2 cellular contexts compared by ENCODE assay signal in the genomic region with DNA sequence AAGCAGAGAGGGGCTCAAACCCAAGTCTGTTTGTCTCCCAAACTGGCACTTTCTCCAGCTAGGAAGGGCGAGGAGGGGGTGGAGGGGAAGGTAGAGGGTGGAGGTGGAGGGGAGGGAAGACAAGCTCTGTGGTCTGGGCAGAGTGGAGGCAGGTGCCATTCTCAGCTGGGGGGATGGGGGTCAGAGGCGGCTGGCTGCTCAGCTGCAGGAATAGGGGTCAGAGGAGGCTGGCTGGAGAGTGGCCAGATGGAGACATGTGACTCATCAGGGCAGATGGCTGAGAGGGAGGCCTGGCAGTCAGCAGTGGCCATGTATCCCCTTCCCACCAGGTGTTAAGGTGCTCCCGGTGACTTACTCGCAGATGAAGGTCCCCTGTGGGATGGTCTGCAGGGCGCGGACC.
TF ChIP-seq lines count a peak whose summit lies in the region.

No MANE protein-coding gene starts in this region.

TF ChIP-seq in HEK293, 187 proteins besides CTCF, POLR2A, EP300 and RAD21 (continues in another document):
- TF ChIP-seq ZBTB8A (tag by site-specific recombination; IDR thresholded peaks at IDR 0.05) (no peak), ZNF2 (tag by site-specific recombination; IDR thresholded peaks at IDR 0.05) (no peak), ZNF121 (tag by site-specific recombination; IDR thresholded peaks at IDR 0.05) (no peak), PRDM2 (tag by site-specific recombination; IDR thresholded peaks at IDR 0.05; ENCODE audit: borderline replicate concordance) (no peak), EGR2 (tag by site-specific recombination; IDR thresholded peaks at IDR 0.05; ENCODE audit: low read depth) (peak; percentile 40; the same call in 1 of the 2 replicates), ZBTB11 (tag by site-specific recombination; conservative IDR thresholded peaks at IDR 0.05; ENCODE audit: low read depth) (no peak), SP2 (tag by site-specific recombination; IDR thresholded peaks at IDR 0.05) (no peak), ZBTB48 (tag by site-specific recombination; IDR thresholded peaks at IDR 0.05) (no peak), ZNF416 (tag by site-specific recombination; IDR thresholded peaks at IDR 0.05) (no peak), ZNF701 (tag by site-specific recombination; IDR thresholded peaks at IDR 0.05) (no peak)
- TF ChIP-seq, protein P1, sequence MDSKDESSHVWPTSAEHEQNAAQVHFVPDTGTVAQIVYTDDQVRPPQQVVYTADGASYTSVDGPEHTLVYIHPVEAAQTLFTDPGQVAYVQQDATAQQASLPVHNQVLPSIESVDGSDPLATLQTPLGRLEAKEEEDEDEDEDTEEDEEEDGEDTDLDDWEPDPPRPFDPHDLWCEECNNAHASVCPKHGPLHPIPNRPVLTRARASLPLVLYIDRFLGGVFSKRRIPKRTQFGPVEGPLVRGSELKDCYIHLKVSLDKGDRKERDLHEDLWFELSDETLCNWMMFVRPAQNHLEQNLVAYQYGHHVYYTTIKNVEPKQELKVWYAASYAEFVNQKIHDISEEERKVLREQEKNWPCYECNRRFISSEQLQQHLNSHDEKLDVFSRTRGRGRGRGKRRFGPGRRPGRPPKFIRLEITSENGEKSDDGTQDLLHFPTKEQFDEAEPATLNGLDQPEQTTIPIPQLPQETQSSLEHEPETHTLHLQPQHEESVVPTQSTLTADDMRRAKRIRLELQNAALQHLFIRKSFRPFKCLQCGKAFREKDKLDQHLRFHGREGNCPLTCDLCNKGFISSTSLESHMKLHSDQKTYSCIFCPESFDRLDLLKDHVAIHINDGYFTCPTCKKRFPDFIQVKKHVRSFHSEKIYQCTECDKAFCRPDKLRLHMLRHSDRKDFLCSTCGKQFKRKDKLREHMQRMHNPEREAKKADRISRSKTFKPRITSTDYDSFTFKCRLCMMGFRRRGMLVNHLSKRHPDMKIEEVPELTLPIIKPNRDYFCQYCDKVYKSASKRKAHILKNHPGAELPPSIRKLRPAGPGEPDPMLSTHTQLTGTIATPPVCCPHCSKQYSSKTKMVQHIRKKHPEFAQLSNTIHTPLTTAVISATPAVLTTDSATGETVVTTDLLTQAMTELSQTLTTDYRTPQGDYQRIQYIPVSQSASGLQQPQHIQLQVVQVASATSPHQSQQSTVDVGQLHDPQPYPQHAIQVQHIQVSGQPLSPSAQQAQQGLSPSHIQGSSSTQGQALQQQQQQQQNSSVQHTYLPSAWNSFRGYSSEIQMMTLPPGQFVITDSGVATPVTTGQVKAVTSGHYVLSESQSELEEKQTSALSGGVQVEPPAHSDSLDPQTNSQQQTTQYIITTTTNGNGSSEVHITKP (tag by site-specific recombination; IDR thresholded peaks at IDR 0.05) = no peak

TF ChIP-seq in SK-N-SH, 30 proteins besides CTCF, POLR2A, EP300 and RAD21:
- TF ChIP-seq FOSL2 (IDR thresholded peaks at IDR 0.05; ENCODE audit: borderline replicate concordance, low read depth) (peak; percentile 56), RCOR1 (IDR thresholded peaks at IDR 0.05; ENCODE audit: low read length) (no peak), RFX5 (IDR thresholded peaks at IDR 0.05; ENCODE audit: low read length) (no peak), SIN3A (IDR thresholded peaks at IDR 0.05; ENCODE audit: borderline replicate concordance, low read depth, low read length) (no peak), JUND (IDR thresholded peaks at IDR 0.05) (no peak), GABPA (IDR thresholded peaks at IDR 0.05; ENCODE audit: low read depth) (no peak), EZH2phosphoT487 (IDR thresholded peaks at IDR 0.05; ENCODE audit: borderline replicate concordance, low read depth) (no peak), TAF1 (IDR thresholded peaks at IDR 0.05; ENCODE audit: borderline replicate concordance, low read depth, low read length) (no peak), GATA2 (CRISPR knock-in tag; IDR thresholded peaks at IDR 0.05) (no peak), YY1 (IDR thresholded peaks at IDR 0.05; ENCODE audit: low read depth) (no peak), POLR2AphosphoS5 (IDR thresholded peaks at IDR 0.05; ENCODE audit: low read depth, low read length) (no peak), FOXJ3 (CRISPR knock-in tag; IDR thresholded peaks at IDR 0.05) (no peak), SMC3 (IDR thresholded peaks at IDR 0.05; ENCODE audit: low read depth, low read length) (no peak), MXI1 (IDR thresholded peaks at IDR 0.05; ENCODE audit: low read depth, low read length) (no peak), PBX3 (IDR thresholded peaks at IDR 0.05) (no peak), NFIC (IDR thresholded peaks at IDR 0.05; ENCODE audit: borderline replicate concordance) (peak; percentile 21; the same call in 1 of the 2 replicates), TCF12 (IDR thresholded peaks at IDR 0.05) (peak; percentile 55)
- TF ChIP-seq, protein P2, sequence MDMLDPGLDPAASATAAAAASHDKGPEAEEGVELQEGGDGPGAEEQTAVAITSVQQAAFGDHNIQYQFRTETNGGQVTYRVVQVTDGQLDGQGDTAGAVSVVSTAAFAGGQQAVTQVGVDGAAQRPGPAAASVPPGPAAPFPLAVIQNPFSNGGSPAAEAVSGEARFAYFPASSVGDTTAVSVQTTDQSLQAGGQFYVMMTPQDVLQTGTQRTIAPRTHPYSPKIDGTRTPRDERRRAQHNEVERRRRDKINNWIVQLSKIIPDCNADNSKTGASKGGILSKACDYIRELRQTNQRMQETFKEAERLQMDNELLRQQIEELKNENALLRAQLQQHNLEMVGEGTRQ (IDR thresholded peaks at IDR 0.05; ENCODE audit: borderline replicate concordance, low read depth, low read length) = no peak
- TF ChIP-seq, protein P3, sequence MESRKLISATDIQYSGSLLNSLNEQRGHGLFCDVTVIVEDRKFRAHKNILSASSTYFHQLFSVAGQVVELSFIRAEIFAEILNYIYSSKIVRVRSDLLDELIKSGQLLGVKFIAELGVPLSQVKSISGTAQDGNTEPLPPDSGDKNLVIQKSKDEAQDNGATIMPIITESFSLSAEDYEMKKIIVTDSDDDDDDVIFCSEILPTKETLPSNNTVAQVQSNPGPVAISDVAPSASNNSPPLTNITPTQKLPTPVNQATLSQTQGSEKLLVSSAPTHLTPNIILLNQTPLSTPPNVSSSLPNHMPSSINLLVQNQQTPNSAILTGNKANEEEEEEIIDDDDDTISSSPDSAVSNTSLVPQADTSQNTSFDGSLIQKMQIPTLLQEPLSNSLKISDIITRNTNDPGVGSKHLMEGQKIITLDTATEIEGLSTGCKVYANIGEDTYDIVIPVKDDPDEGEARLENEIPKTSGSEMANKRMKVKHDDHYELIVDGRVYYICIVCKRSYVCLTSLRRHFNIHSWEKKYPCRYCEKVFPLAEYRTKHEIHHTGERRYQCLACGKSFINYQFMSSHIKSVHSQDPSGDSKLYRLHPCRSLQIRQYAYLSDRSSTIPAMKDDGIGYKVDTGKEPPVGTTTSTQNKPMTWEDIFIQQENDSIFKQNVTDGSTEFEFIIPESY (IDR thresholded peaks at IDR 0.05; ENCODE audit: borderline replicate concordance, low read depth) = no peak
- TF ChIP-seq, protein P4, sequence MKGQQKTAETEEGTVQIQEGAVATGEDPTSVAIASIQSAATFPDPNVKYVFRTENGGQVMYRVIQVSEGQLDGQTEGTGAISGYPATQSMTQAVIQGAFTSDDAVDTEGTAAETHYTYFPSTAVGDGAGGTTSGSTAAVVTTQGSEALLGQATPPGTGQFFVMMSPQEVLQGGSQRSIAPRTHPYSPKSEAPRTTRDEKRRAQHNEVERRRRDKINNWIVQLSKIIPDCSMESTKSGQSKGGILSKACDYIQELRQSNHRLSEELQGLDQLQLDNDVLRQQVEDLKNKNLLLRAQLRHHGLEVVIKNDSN (IDR thresholded peaks at IDR 0.05; ENCODE audit: borderline replicate concordance, low read depth) = peak; percentile 55; the same call in 1 of the 2 replicates
TF ChIP-seq in SK-N-SH: peak in this region for 4.
